ENCODE assay signal across 9 cellular contexts in the genomic region with DNA sequence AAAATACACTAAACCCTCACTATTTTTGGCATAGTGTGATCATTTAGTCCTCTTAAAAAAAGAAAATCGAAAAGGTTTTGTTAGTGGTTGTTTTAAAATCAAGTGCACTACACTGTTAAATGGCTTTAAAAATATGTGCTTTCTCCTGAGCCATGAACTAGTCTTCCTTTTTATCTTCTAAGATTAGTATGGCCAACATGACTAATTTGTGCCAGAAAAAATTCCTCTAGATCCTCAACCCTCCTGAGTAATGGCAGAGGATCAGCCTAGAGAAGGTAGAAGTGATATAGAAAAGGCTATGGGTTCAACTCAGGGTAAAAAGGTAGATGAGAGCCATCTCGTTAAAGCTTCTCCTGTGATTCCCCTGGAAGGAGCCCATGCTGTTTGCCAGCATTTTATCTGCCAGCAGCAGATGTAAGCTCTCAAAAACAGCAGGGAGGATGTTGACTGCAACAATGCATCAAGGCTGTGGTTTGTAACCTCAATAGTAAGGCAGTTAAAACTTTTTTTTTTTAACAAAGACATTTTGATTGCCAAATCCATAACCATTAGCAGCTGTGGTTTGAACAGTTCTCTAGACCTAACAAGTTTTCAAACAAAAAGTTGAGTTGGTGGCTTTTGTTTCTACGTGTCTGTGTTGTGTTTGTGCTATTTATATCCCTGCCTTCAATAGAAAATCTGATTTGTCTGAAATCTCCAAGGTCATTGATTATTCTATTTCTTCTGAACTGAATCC. TPM values are rescaled to one million over a fixed set of nuclear protein-coding genes. Genes with fewer than 3 reads are reported as not detected.
DNase-seq lines count a peak whose midpoint lies in the region; ATAC-seq, FAIRE-seq and TF ChIP-seq lines count a peak whose summit lies in the region.
"Had no signal": no experiment of that assay in that cellular context is flagged by ENCODE, and none has a peak within 500 bp of the region (broad histone marks: within the 10 kb centered on the region; RNA-seq: fewer than 3 reads in every experiment).

No MANE protein-coding gene starts in this region.

- H3K4me2 ChIP-seq in HepG2 (ENCODE audit: low read depth, low read length): no peak overlapping the region

- no TSS peak for BruUV-seq in HepG2 (replicated peaks; lab: Mats Ljungman, UMichigan)

- H3K27ac ChIP-seq in right lobe of liver: no peak overlapping the region
- no peak overlapping the region for H3K27ac ChIP-seq in HepG2 (ENCODE audit: extremely low read length, insufficient read depth, low read length)
- H3K27ac ChIP-seq in skin epidermis: peak overlapping the region in 15 of 21 experiments; percentile 15 to 79 (median 43)

- peaks cover 14% of the 10 kb centered on the region for H3K36me3 Mint-ChIP-seq in activated T-cell treated with anti-CD3 and anti-CD28 coated beads, Interleukin-2, amount 50 U/mL, for 4 hours (ENCODE audit: insufficient read depth)

- no peaks in the 10 kb centered on the region for H3K79me2 ChIP-seq in HepG2 (ENCODE audit: insufficient read depth, low read length)

- in situ Hi-C loops in HepG2 (cut with HindIII; ENCODE audit: extremely low pct_ligation_motif_present, low pct_unique_long_range_greater_than_20kb): loop anchor here (10.0 kb wide), 1 partner anchor 225 kb away; no protein-coding TSS in a partner anchor

- CTCF ChIA-PET in HepG2 (lab: Yijun Ruan, JAX; ENCODE audit: low intra/inter-chr PET ratio, low total read pairs): interaction anchor here (0.6 kb wide), 1 partner anchor 299 kb away, joined by 3 read pairs; no protein-coding TSS in a partner anchor

- FAIRE-seq in HepG2 (lab: Jason Lieb, UNC): no peak
- FAIRE-seq: bronchial epithelial cell had no signal

- H3K9me3 ChIP-seq in right lobe of liver: no peaks in the 10 kb centered on the region
- H3K9me3 ChIP-seq in HepG2 (ENCODE audit: low read length): no peaks in the 10 kb centered on the region

- H4K20me1 ChIP-seq in HepG2 (ENCODE audit: insufficient read depth, low read length): no peaks in the 10 kb centered on the region

- H3K4me1 ChIP-seq in right lobe of liver: peaks cover 0 to 9% (median 0%) of the 10 kb centered on the region in 4 donors
- H3K4me1 ChIP-seq in HepG2 (ENCODE audit: insufficient read depth, low read length): no peaks in the 10 kb centered on the region

- TF ChIP-seq POLR2A in right lobe of liver (IDR thresholded peaks at IDR 0.05) (no peak), HepG2 (IDR thresholded peaks at IDR 0.05; ENCODE audit: insufficient read depth in 1 of 2, low read depth in 2 of 2, low read length in 2 of 2) (no peak)

- peaks cover 0 to 8% (median 0%) of the 10 kb centered on the region in 4 donors for H3K36me3 ChIP-seq in right lobe of liver
- peaks cover 4 to 33% of the 10 kb centered on the region in 2 experiments; a peak in 2 of 5 replicates for H3K36me3 ChIP-seq in HepG2 (replicated peaks in 1 of 2; ENCODE audit: control insufficient read depth in 1 of 2, insufficient read depth in 2 of 2, low read length in 2 of 2)

- POLR2A ChIA-PET in HepG2 (lab: Yijun Ruan, JAX): no interaction called here

- intact Hi-C loops in right lobe of liver (cut with DNase I) (no loop called here), HepG2 (cut with micrococcal nuclease; ENCODE audit: unreplicated experiment) (loop anchor here (10.0 kb wide), 1 partner anchor 225 kb away; no protein-coding TSS in a partner anchor)

- no peak overlapping the region for H3K9ac ChIP-seq in HepG2 (ENCODE audit: insufficient read depth, low read depth, low read length)

- 44% methylated on average over 3 of the region's 3 CpGs for WGBS in right lobe of liver (ENCODE audit: insufficient coverage, low coverage, low lambda C conversion rate, missing lambda C conversion rate)
- WGBS in HepG2 (ENCODE audit: low lambda C conversion rate): 93% methylated on average over 3 of the region's 3 CpGs

- no peak for TF ChIP-seq RAD21 in HepG2 (CRISPR knock-in tag; IDR thresholded peaks at IDR 0.05)

- ATAC-seq in right lobe of liver: peak; percentile 31 to 53 (median 39)
- ATAC-seq in HepG2: no peak
- peak; percentile 65 to 69 for ATAC-seq in activated T-cell treated with anti-CD3 and anti-CD28 coated beads, Interleukin-2, amount 50 U/mL, for 4 hours
- ATAC-seq in HG03432 (IDR thresholded peaks at IDR 0.05; ENCODE audit: unreplicated experiment): no peak

- no peak for DNase-seq in right lobe of liver
- DNase-seq in HepG2 (ENCODE audit: low spot score): no peak
- peak; percentile 64 for DNase-seq in NCI-H226
- DNase-seq in activated T-cell treated with anti-CD3 and anti-CD28 coated beads, Interleukin-2, amount 50 U/mL, for 4 hours: peak; percentile 8
- peak; percentile 35 for DNase-seq in glomerular visceral epithelial cell (ENCODE audit: extremely low spot score)
- DNase-seq in HuH-7.5 (ENCODE audit: low spot score): no peak

- peaks cover 44% of the 10 kb centered on the region for H3K4me1 Mint-ChIP-seq in activated T-cell treated with anti-CD3 and anti-CD28 coated beads, Interleukin-2, amount 50 U/mL, for 4 hours (ENCODE audit: low read depth)

- H3K9me3 Mint-ChIP-seq in activated T-cell treated with anti-CD3 and anti-CD28 coated beads, Interleukin-2, amount 50 U/mL, for 4 hours: no peaks in the 10 kb centered on the region

- peak overlapping the region; percentile 37 for H3K4me3 Mint-ChIP-seq in activated T-cell treated with anti-CD3 and anti-CD28 coated beads, Interleukin-2, amount 50 U/mL, for 4 hours

- no peak for TF ChIP-seq CTCF in right lobe of liver (IDR thresholded peaks at IDR 0.05)
- no peak for TF ChIP-seq CTCF in HepG2 (CRISPR knock-in tag; IDR thresholded peaks at IDR 0.05)

- no peaks in the 10 kb centered on the region for H3K27me3 ChIP-seq in right lobe of liver
- no peaks in the 10 kb centered on the region for H3K27me3 ChIP-seq in HepG2 (ENCODE audit: control insufficient read depth in 1 of 2, insufficient read depth in 2 of 2, low read length in 2 of 2)

- TF ChIP-seq EP300 in HepG2 (IDR thresholded peaks at IDR 0.05; ENCODE audit: low read depth in 2 of 2, low read length in 2 of 2) (no peak), HepG2 (CRISPR knock-in tag; IDR thresholded peaks at IDR 0.05; ENCODE audit: borderline replicate concordance) (no peak)

- H3K4me3 ChIP-seq in right lobe of liver (no peak overlapping the region), HepG2 (replicated peaks in 1 of 3; ENCODE audit: insufficient read depth in 1 of 3, low read depth in 2 of 3, low read length in 3 of 3) (no peak overlapping the region), skin epidermis (no peak overlapping the region)

- H2AFZ ChIP-seq in HepG2 (ENCODE audit: low read length): no peak overlapping the region

- H3K27me3 Mint-ChIP-seq in activated T-cell treated with anti-CD3 and anti-CD28 coated beads, Interleukin-2, amount 50 U/mL, for 4 hours (ENCODE audit: low read depth): no peaks in the 10 kb centered on the region

RNA-seq across cellular contexts. Expression of gene ZNF609, which starts 30.2 kb away (rescaled TPM):
- total RNA-seq in right lobe of liver: 10 to 100 TPM; 10.7 to 16.1 (median 13.5) TPM
- 8.9 and 9.1 TPM in 2 replicates for total RNA-seq in HepG2 (2016; rRNA removed; fragmentation: Illumina TruSeq; extraction: Trizol)
- 16.4 and 18.8 TPM in 2 replicates for total RNA-seq in HepG2 (2016; cell fraction: cytosol; rRNA removed; fragmentation: Illumina TruSeq; extraction: Trizol; ENCODE audit: low read depth)
- total RNA-seq in HepG2 (2016; cell fraction: insoluble cytoplasmic fraction; rRNA removed; fragmentation: Illumina TruSeq; extraction: Trizol): 7.5 and 8.4 TPM in 2 replicates
- total RNA-seq in HepG2 (2016; cell fraction: membrane; rRNA removed; fragmentation: Illumina TruSeq; extraction: Trizol): 9.1 and 10.8 TPM in 2 replicates
- 9.9 and 12.6 TPM in 2 replicates for total RNA-seq in HepG2 (2016; cell fraction: nucleus; rRNA removed; fragmentation: Illumina TruSeq; extraction: Trizol)
- polyA plus RNA-seq in HepG2 (2011; rRNA removed): 9.9 and 11.5 TPM in 2 replicates
- polyA plus RNA-seq in HepG2 (2011; cell fraction: cytosol; rRNA removed): 5.1 and 6.3 TPM in 2 replicates
- 8.3 and 14.7 TPM in 2 replicates for polyA plus RNA-seq in HepG2 (2011; cell fraction: nucleus; rRNA removed)
- 9.7 and 11.3 TPM in 2 replicates for polyA plus RNA-seq in HepG2 (2012)
- 0.28 and 0.34 TPM in 2 replicates for polyA plus RNA-seq in HepG2 (2016; cell fraction: cytosol; fragmentation: Illumina TruSeq; extraction: Trizol; ENCODE audit: low read depth)
- 6.2 and 8.7 TPM in 2 replicates for polyA plus RNA-seq in HepG2 (2016; cell fraction: insoluble cytoplasmic fraction; fragmentation: Illumina TruSeq; extraction: Trizol; ENCODE audit: low read depth)
- 1.2 and 1.5 TPM in 2 replicates for polyA plus RNA-seq in HepG2 (2016; cell fraction: membrane; fragmentation: Illumina TruSeq; extraction: Trizol; ENCODE audit: low read depth)
- polyA plus RNA-seq in HepG2 (2016; cell fraction: nucleus; fragmentation: Illumina TruSeq; extraction: Trizol; ENCODE audit: insufficient read depth, low read depth): 9.8 and 10.0 TPM in 2 replicates
- 24.6 and 47.4 TPM in 2 replicates for polyA minus RNA-seq in HepG2 (2011; rRNA and poly(A)+ RNA removed; ENCODE audit: low replicate concordance)
- 9.9 and 12.1 TPM in 2 replicates for polyA minus RNA-seq in HepG2 (2011; cell fraction: cytosol; rRNA and poly(A)+ RNA removed)
- 19.3 and 20.1 TPM in 2 replicates for polyA minus RNA-seq in HepG2 (2011; cell fraction: nucleus; rRNA and poly(A)+ RNA removed)
- total RNA-seq in activated T-cell treated with anti-CD3 and anti-CD28 coated beads, Interleukin-2, amount 50 U/mL, for 4 hours: 10 to 100 TPM; 26.9 to 34.1 (median 28.3) TPM

RNA-seq across cellular contexts. Expression of gene TRIP4, which starts 42.5 kb away (rescaled TPM):
- total RNA-seq in right lobe of liver (10 to 100 TPM in 2 of 6 experiments, 1 to 10 TPM in 4; 4.2 to 12.5 (median 9.5) TPM), HepG2 (2016; rRNA removed; fragmentation: Illumina TruSeq; extraction: Trizol) (7.1 and 19.7 TPM in 2 replicates)
- 6.7 and 9.1 TPM in 2 replicates for total RNA-seq in HepG2 (2016; cell fraction: cytosol; rRNA removed; fragmentation: Illumina TruSeq; extraction: Trizol; ENCODE audit: low read depth)
- 8.9 and 22.3 TPM in 2 replicates for total RNA-seq in HepG2 (2016; cell fraction: insoluble cytoplasmic fraction; rRNA removed; fragmentation: Illumina TruSeq; extraction: Trizol)
- 7.1 and 11.0 TPM in 2 replicates for total RNA-seq in HepG2 (2016; cell fraction: membrane; rRNA removed; fragmentation: Illumina TruSeq; extraction: Trizol)
- 9.0 and 12.1 TPM in 2 replicates for total RNA-seq in HepG2 (2016; cell fraction: nucleus; rRNA removed; fragmentation: Illumina TruSeq; extraction: Trizol)
- 11.5 and 11.8 TPM in 2 replicates for polyA plus RNA-seq in HepG2 (2011; rRNA removed)
- 6.7 and 9.8 TPM in 2 replicates for polyA plus RNA-seq in HepG2 (2011; cell fraction: cytosol; rRNA removed)
- polyA plus RNA-seq in HepG2 (2011; cell fraction: nucleus; rRNA removed): 5.9 and 7.8 TPM in 2 replicates
- polyA plus RNA-seq in HepG2 (2012): 16.8 and 18.5 TPM in 2 replicates
- polyA plus RNA-seq in HepG2 (2016; cell fraction: cytosol; fragmentation: Illumina TruSeq; extraction: Trizol; ENCODE audit: low read depth): 5.2 and 6.5 TPM in 2 replicates
- polyA plus RNA-seq in HepG2 (2016; cell fraction: insoluble cytoplasmic fraction; fragmentation: Illumina TruSeq; extraction: Trizol; ENCODE audit: low read depth): 29.8 and 31.4 TPM in 2 replicates
- 8.3 and 9.5 TPM in 2 replicates for polyA plus RNA-seq in HepG2 (2016; cell fraction: membrane; fragmentation: Illumina TruSeq; extraction: Trizol; ENCODE audit: low read depth)
- 20.2 and 22.7 TPM in 2 replicates for polyA plus RNA-seq in HepG2 (2016; cell fraction: nucleus; fragmentation: Illumina TruSeq; extraction: Trizol; ENCODE audit: insufficient read depth, low read depth)
- polyA minus RNA-seq in HepG2 (2011; rRNA and poly(A)+ RNA removed; ENCODE audit: low replicate concordance): 12.9 and 19.4 TPM in 2 replicates
- 8.0 and 11.1 TPM in 2 replicates for polyA minus RNA-seq in HepG2 (2011; cell fraction: cytosol; rRNA and poly(A)+ RNA removed)
- 26.7 and 30.7 TPM in 2 replicates for polyA minus RNA-seq in HepG2 (2011; cell fraction: nucleus; rRNA and poly(A)+ RNA removed)
- 10 to 100 TPM; 14.1 to 25.1 (median 20.1) TPM for total RNA-seq in activated T-cell treated with anti-CD3 and anti-CD28 coated beads, Interleukin-2, amount 50 U/mL, for 4 hours

RNA-seq across cellular contexts. Expression of gene PCLAF, which starts 48.9 kb away (rescaled TPM):
- total RNA-seq in right lobe of liver (1 to 10 TPM in 5 of 6 experiments, under 1 TPM in 1; 0.60 to 5.6 (median 2.1) TPM), HepG2 (2016; rRNA removed; fragmentation: Illumina TruSeq; extraction: Trizol) (98.9 and 156 TPM in 2 replicates)
- total RNA-seq in HepG2 (2016; cell fraction: cytosol; rRNA removed; fragmentation: Illumina TruSeq; extraction: Trizol; ENCODE audit: low read depth): 16.8 and 25.7 TPM in 2 replicates
- 100.0 and 162 TPM in 2 replicates for total RNA-seq in HepG2 (2016; cell fraction: insoluble cytoplasmic fraction; rRNA removed; fragmentation: Illumina TruSeq; extraction: Trizol)
- total RNA-seq in HepG2 (2016; cell fraction: membrane; rRNA removed; fragmentation: Illumina TruSeq; extraction: Trizol): 45.0 and 48.8 TPM in 2 replicates
- 23.0 and 31.6 TPM in 2 replicates for total RNA-seq in HepG2 (2016; cell fraction: nucleus; rRNA removed; fragmentation: Illumina TruSeq; extraction: Trizol)
- 60.9 and 98.6 TPM in 2 replicates for polyA plus RNA-seq in HepG2 (2011; rRNA removed)
- 24.4 and 36.5 TPM in 2 replicates for polyA plus RNA-seq in HepG2 (2011; cell fraction: cytosol; rRNA removed)
- polyA plus RNA-seq in HepG2 (2011; cell fraction: nucleus; rRNA removed): 8.8 and 10.1 TPM in 2 replicates
- polyA plus RNA-seq in HepG2 (2012): 33.4 and 59.0 TPM in 2 replicates
- 45.9 and 53.2 TPM in 2 replicates for polyA plus RNA-seq in HepG2 (2016; cell fraction: cytosol; fragmentation: Illumina TruSeq; extraction: Trizol; ENCODE audit: low read depth)
- 264 and 283 TPM in 2 replicates for polyA plus RNA-seq in HepG2 (2016; cell fraction: insoluble cytoplasmic fraction; fragmentation: Illumina TruSeq; extraction: Trizol; ENCODE audit: low read depth)
- polyA plus RNA-seq in HepG2 (2016; cell fraction: membrane; fragmentation: Illumina TruSeq; extraction: Trizol; ENCODE audit: low read depth): 88.0 and 89.6 TPM in 2 replicates
- 94.7 and 113 TPM in 2 replicates for polyA plus RNA-seq in HepG2 (2016; cell fraction: nucleus; fragmentation: Illumina TruSeq; extraction: Trizol; ENCODE audit: insufficient read depth, low read depth)
- polyA minus RNA-seq in HepG2 (2011; rRNA and poly(A)+ RNA removed; ENCODE audit: low replicate concordance): 31.1 and 230 TPM in 2 replicates
- polyA minus RNA-seq in HepG2 (2011; cell fraction: cytosol; rRNA and poly(A)+ RNA removed): 11.0 and 13.7 TPM in 2 replicates
- polyA minus RNA-seq in HepG2 (2011; cell fraction: nucleus; rRNA and poly(A)+ RNA removed): 9.8 and 10.4 TPM in 2 replicates
- 10 to 100 TPM; 19.9 to 31.7 (median 20.8) TPM for total RNA-seq in activated T-cell treated with anti-CD3 and anti-CD28 coated beads, Interleukin-2, amount 50 U/mL, for 4 hours

Comparison
In these comparisons a context has a peak if more than half of its experiments do, and no peak if none do; other contexts are left out.
1. ATAC-seq: peak in right lobe of liver (4 of 4) and activated T-cell treated with anti-CD3 and anti-CD28 coated beads, Interleukin-2, amount 50 U/mL, for 4 hours (2 of 2); none in HepG2 (single experiment) and HG03432 (single experiment).
2. DNase-seq: peak in NCI-H226 (single experiment), activated T-cell treated with anti-CD3 and anti-CD28 coated beads, Interleukin-2, amount 50 U/mL, for 4 hours (single experiment) and glomerular visceral epithelial cell (single experiment); none in right lobe of liver (0 of 3), HepG2 (single experiment) and HuH-7.5 (single experiment).
3. H3K27ac ChIP-seq: peak in skin epidermis (15 of 21); none in right lobe of liver (0 of 3) and HepG2 (single experiment).